8 cellular contexts compared by ENCODE assay signal in the genomic region with DNA sequence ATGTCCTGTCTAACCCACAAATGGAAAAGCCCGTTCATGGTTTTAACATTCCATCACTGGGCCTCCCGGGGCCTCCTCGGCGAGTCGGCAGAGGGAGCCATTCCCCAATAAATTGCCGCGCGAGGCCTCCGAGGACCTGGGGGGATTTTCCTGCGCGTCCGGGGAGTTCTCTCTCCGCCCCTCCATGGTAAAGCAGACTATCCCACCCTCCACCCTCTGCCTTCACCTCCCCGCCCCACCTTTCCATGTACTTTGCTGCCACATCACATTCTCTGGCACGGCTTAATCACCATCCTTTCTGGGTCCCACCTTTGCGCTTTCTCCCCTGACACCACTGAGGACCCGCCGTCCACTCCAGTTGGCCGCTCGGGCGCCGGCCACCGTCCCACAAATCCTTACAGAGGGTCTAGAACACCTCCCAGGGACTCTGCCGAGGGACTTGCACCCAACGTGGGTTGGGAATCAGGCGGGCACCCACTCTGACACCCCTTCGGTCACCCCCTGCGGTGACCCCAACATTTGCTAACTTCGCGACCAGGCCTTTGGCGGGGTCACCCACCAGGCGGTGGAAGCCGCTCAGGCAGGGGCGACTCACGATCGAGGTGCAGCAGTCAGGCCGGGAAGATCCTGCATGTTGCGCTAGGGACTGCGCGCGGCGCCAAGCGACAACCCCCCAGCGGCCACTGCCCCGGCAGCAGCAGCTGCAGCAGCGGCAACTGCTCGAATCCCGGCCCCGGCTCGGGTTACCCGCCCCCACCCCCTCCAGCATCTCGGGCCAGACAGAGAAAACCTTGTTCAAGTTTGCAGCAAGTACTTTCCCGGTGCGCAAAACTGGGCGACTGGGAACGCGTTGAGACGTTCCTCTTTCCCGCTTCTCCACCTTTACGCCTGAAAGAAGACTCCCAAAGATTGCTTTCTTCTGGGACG. TPM values are rescaled to one million over a fixed set of nuclear protein-coding genes. Genes with fewer than 3 reads are reported as not detected.
A peak's percentile ranks its signal among the peaks of the same experiment; 100 is the strongest.
DNase-seq lines count a peak whose midpoint lies in the region; ATAC-seq, FAIRE-seq and TF ChIP-seq lines count a peak whose summit lies in the region.

A gene (plus strand): TSS at position 778 of the 927 bp plus-strand sequence. CDS start 40,513 bp downstream, outside the sequence.

- peak; percentile 85 for TF ChIP-seq CTCF in BJ (IDR thresholded peaks at IDR 0.05; ENCODE audit: insufficient read depth, low read depth, low read length)
- peak; percentile 51 to 88 (median 79) for TF ChIP-seq CTCF in dorsolateral prefrontal cortex (IDR thresholded peaks at IDR 0.05 in 54 of 56, conservative IDR thresholded peaks at IDR 0.05 in 2 of 56; ENCODE audit: low read depth in 1 of 56, partially characterized antibody in 56 of 56)
- peak; percentile 52 for TF ChIP-seq CTCF in lower lobe of right lung (IDR thresholded peaks at IDR 0.05)
- peak; percentile 22 for TF ChIP-seq CTCF in thoracic aorta (IDR thresholded peaks at IDR 0.05)

- CTCF ChIA-PET in BJ (lab: Yijun Ruan, JAX): interaction anchor here (0.6 to 1.4 kb wide), 2 partner anchors 156 to 451 kb away, joined by 3 to 4 read pairs; no protein-coding TSS in a partner anchor

- no peaks in the 10 kb centered on the region for H3K36me3 ChIP-seq in BJ (ENCODE audit: control insufficient read depth, insufficient read depth, low read length)
- H3K36me3 ChIP-seq in lower lobe of right lung: no peaks in the 10 kb centered on the region
- H3K36me3 ChIP-seq in thoracic aorta: no peaks in the 10 kb centered on the region

- no peak for FAIRE-seq in GM19239 (lab: Jason Lieb, UNC)

- POLR2A ChIA-PET in BJ (lab: Charles Lee): no interaction called here

- no peaks in the 10 kb centered on the region for H3K4me1 ChIP-seq in lower lobe of right lung
- peaks cover 0 to 8% of the 10 kb centered on the region in 2 donors for H3K4me1 ChIP-seq in thoracic aorta (ENCODE audit: control insufficient read depth in 1 of 2, low read depth in 2 of 2)

- H3K27me3 ChIP-seq in BJ (ENCODE audit: control insufficient read depth, insufficient read depth, low read length): peaks cover 16% of the 10 kb centered on the region
- peaks cover 0 to 6% (median 0%) of the 10 kb centered on the region in 45 donors for H3K27me3 ChIP-seq in dorsolateral prefrontal cortex
- H3K27me3 ChIP-seq in lower lobe of right lung (ENCODE audit: low read depth): peaks cover 38% of the 10 kb centered on the region
- no peaks in the 10 kb centered on the region for H3K27me3 ChIP-seq in thoracic aorta (replicated peaks; ENCODE audit: insufficient read depth)

- H3K27ac ChIP-seq in dorsolateral prefrontal cortex (peak within 1 kb of the TSS; percentile 72 to 99 (median 95)), lower lobe of right lung (no peak within 1 kb of the TSS), thoracic aorta (no peak within 1 kb of the TSS)

- H3K9me3 ChIP-seq in lower lobe of right lung: no peaks in the 10 kb centered on the region
- H3K9me3 ChIP-seq in thoracic aorta: no peaks in the 10 kb centered on the region

- intact Hi-C loops in dorsolateral prefrontal cortex (cut with DNase I): loop anchor here (1.0 to 2.0 kb wide), 3 partner anchors 152 to 203 kb away; no protein-coding TSS in a partner anchor
- intact Hi-C loops in lower lobe of right lung (cut with DNase I): no loop called here

- DNase-seq in BJ (ENCODE audit: low read depth) (no peak), GM19239 (ENCODE audit: insufficient read length, low spot score) (peak; percentile 23), OCI-M1 (lab: John Stamatoyannopoulos, UW) (peak; percentile 4), dorsolateral prefrontal cortex (peak; percentile 41 to 84 (median 73)), lower lobe of right lung (no peak), thoracic aorta (ENCODE audit: low spot score) (no peak), NCI-H2081 (lab: John Stamatoyannopoulos, UW) (no peak)

- ATAC-seq in lower lobe of right lung (peak; percentile 41 to 44), thoracic aorta (ENCODE audit: insufficient number of reproducible peaks, low FRiP score, low read depth) (no peak), HG03097 (IDR thresholded peaks at IDR 0.05; ENCODE audit: low FRiP score, unreplicated experiment) (no peak)

- peak within 1 kb of the TSS; percentile 32 for H3K4me3 ChIP-seq in BJ (ENCODE audit: low read depth, low read length)
- H3K4me3 ChIP-seq in dorsolateral prefrontal cortex: peak within 1 kb of the TSS; percentile 47 to 86 (median 72)
- H3K4me3 ChIP-seq in lower lobe of right lung: peak within 1 kb of the TSS; percentile 20
- H3K4me3 ChIP-seq in thoracic aorta: peak within 1 kb of the TSS; percentile 30

RNA-seq across cellular contexts. Expression of the gene that starts here (rescaled TPM):
- not detected in 2 replicates for polyA plus RNA-seq in BJ (2011; rRNA removed)
- polyA minus RNA-seq in BJ (2011; rRNA and poly(A)+ RNA removed): not detected in 2 replicates
- total RNA-seq in dorsolateral prefrontal cortex (100 to 1,000 TPM in 16 of 120 experiments, 10 to 100 TPM in 104; 22.4 to 157 (median 67.0) TPM), lower lobe of right lung (0.30 TPM), thoracic aorta (under 1 TPM; under 0.01 to 0.21 TPM)

Comparison
In these comparisons a context has a peak if more than half of its experiments do, and no peak if none do; other contexts are left out.
1. RNA of the gene that starts here (total RNA-seq): 22.4 to 157 TPM in dorsolateral prefrontal cortex; 0.30 TPM in lower lobe of right lung (single experiment) and under 0.01 to 0.21 TPM in thoracic aorta; every median in the first group is over 10 times any median in the second.
2. Peak in ATAC-seq and H3K4me3 ChIP-seq in lower lobe of right lung; RNA of the gene not detected or under 1 TPM.
3. DNase-seq: peak in GM19239 (single experiment), OCI-M1 (single experiment) and dorsolateral prefrontal cortex (10 of 10); none in BJ (single experiment), lower lobe of right lung (single experiment), thoracic aorta (single experiment) and NCI-H2081 (0 of 2).
4. H3K4me3 ChIP-seq: peak in every context shown above with its lines; median percentile 72 in dorsolateral prefrontal cortex; 32 in BJ; 30 in thoracic aorta; 20 in lower lobe of right lung.
5. CTCF ChIP-seq: peak in every context shown above with its lines; median percentile 85 in BJ; 79 in dorsolateral prefrontal cortex; 52 in lower lobe of right lung; 22 in thoracic aorta.
6. H3K27ac ChIP-seq: peak in dorsolateral prefrontal cortex (59 of 59); none in lower lobe of right lung (single experiment) and thoracic aorta (0 of 2).